11 cellular contexts compared by ENCODE assay signal in genomic region chr4:166662266-166662843, GRCh38.
DNase-seq lines count a peak whose midpoint lies in the region; ATAC-seq and TF ChIP-seq lines count a peak whose summit lies in the region.
"Had no signal": no experiment of that assay in that cellular context is flagged by ENCODE, and none has a peak within 500 bp of the region (broad histone marks: within the 10 kb centered on the region; RNA-seq: fewer than 3 reads in every experiment).

No MANE protein-coding gene starts in this region.

- peaks cover 22% of the 10 kb centered on the region for H3K4me1 ChIP-seq in KMS-11 (ENCODE audit: low read depth, poor library complexity, severe bottlenecking)
- no peaks in the 10 kb centered on the region for H3K4me1 ChIP-seq in Caco-2
- H3K4me1 ChIP-seq in hepatocyte (ENCODE audit: insufficient read depth), result no peaks in the 10 kb centered on the region

- H3K27me3 ChIP-seq in KMS-11 (ENCODE audit: insufficient read depth, low read depth) (no peaks in the 10 kb centered on the region), Caco-2 (replicated peaks; ENCODE audit: control insufficient read depth, insufficient read depth, low read length) (no peaks in the 10 kb centered on the region), hepatocyte (no peaks in the 10 kb centered on the region)

- no peaks in the 10 kb centered on the region for H3K4me1 Mint-ChIP-seq in Caco-2 (ENCODE audit: low read depth, unreplicated experiment)

- intact Hi-C loops in Caco-2 (cut with micrococcal nuclease; ENCODE audit: unreplicated experiment), result no loop called here

- ATAC-seq in GM19467 (IDR thresholded peaks at IDR 0.05; ENCODE audit: unreplicated experiment) (peak; percentile 86), HG02938 (IDR thresholded peaks at IDR 0.05; ENCODE audit: unreplicated experiment) (peak; percentile 95)
- ATAC-seq: SK-N-SH treated with all-trans-retinoic acid at 6 μM for 48 hours had no signal

- 59% methylated on average over 3 of the region's 3 CpGs for WGBS in hepatocyte (ENCODE audit: low lambda C conversion rate, missing lambda C conversion rate)

- no TSS peak for BruUV-seq in Caco-2 (replicated peaks; lab: Mats Ljungman, UMichigan)

- no peaks in the 10 kb centered on the region for H3K36me3 ChIP-seq in KMS-11 (ENCODE audit: insufficient read depth)
- H3K36me3 ChIP-seq in Caco-2 (ENCODE audit: control insufficient read depth, insufficient read depth, low read length), result no peaks in the 10 kb centered on the region
- H3K36me3 ChIP-seq in hepatocyte (replicated peaks; ENCODE audit: insufficient read depth, low read depth), result no peaks in the 10 kb centered on the region

- no peaks in the 10 kb centered on the region for H3K27me3 Mint-ChIP-seq in Caco-2 (ENCODE audit: insufficient read depth, unreplicated experiment)

- H3K4me3 ChIP-seq in KMS-11 (IDR thresholded peaks at IDR 0.05; ENCODE audit: insufficient read depth, low read depth, low read length) (no peak overlapping the region), Caco-2 (ENCODE audit: low read depth, low read length) (no peak overlapping the region), hepatocyte (no peak overlapping the region)

- no peaks in the 10 kb centered on the region for H4K20me1 ChIP-seq in KMS-11 (ENCODE audit: insufficient read depth)
- no peaks in the 10 kb centered on the region for H4K20me1 ChIP-seq in hepatocyte (ENCODE audit: insufficient read depth, poor library complexity, severe bottlenecking)

- H3K27ac Mint-ChIP-seq in Caco-2 (ENCODE audit: unreplicated experiment), result no peak overlapping the region

- H3K27ac ChIP-seq in KMS-11, result peak overlapping the region; percentile 3; the same call in 1 of the 2 replicates
- H3K27ac ChIP-seq in hepatocyte, result no peak overlapping the region

- no peaks in the 10 kb centered on the region for H3K9me2 ChIP-seq in hepatocyte (replicated peaks; ENCODE audit: insufficient read depth)

- POLR2A ChIA-PET in Caco-2 (lab: Charles Lee), result no interaction called here

- H3K4me2 ChIP-seq in KMS-11 (peak overlapping the region; percentile 55), hepatocyte (no peak overlapping the region)

- H3K79me2 ChIP-seq in KMS-11 (ENCODE audit: insufficient read depth, low read depth) (no peaks in the 10 kb centered on the region), hepatocyte (no peaks in the 10 kb centered on the region)

- CTCF ChIA-PET in Caco-2 (lab: Charles Lee), result no interaction called here

- peak; percentile 30 for DNase-seq in GM13977 (ENCODE audit: low spot score)
- no peak for DNase-seq in Caco-2
- no peak for DNase-seq in hepatocyte (ENCODE audit: low spot score)
- no peak for DNase-seq in foreskin melanocyte
- no peak for DNase-seq in NCI-H187 treated with DMSO at 0.1 percent for 48 hours (lab: John Stamatoyannopoulos, UW)
- DNase-seq: amniotic stem cell; stimulated activated CD4-positive, alpha-beta T cell treated with anti-CD3 and anti-CD28 coated beads, Interleukin-15, amount 100 ng/mL, for 24 hours had no signal

- no peaks in the 10 kb centered on the region for H3K9me3 ChIP-seq in Caco-2
- H3K9me3 ChIP-seq in hepatocyte (ENCODE audit: low read depth), result no peaks in the 10 kb centered on the region

- H3K9me3 Mint-ChIP-seq in Caco-2 (ENCODE audit: unreplicated experiment), result no peaks in the 10 kb centered on the region

- no peak overlapping the region for H3K4me3 Mint-ChIP-seq in Caco-2 (ENCODE audit: unreplicated experiment)

- no peak for TF ChIP-seq CTCF in GM13977 (IDR thresholded peaks at IDR 0.05; ENCODE audit: extremely low read depth, insufficient read depth, missing control alignments)
- TF ChIP-seq CTCF in KMS-11 (conservative IDR thresholded peaks at IDR 0.05; ENCODE audit: low read depth, low read length), result no peak
- no peak for TF ChIP-seq CTCF in Caco-2 (IDR thresholded peaks at IDR 0.05; ENCODE audit: insufficient read depth in 1 of 2, low read depth in 1 of 2, low read length in 1 of 2, severe bottlenecking in 1 of 2, unreplicated experiment in 1 of 2)
- no peak for TF ChIP-seq CTCF in hepatocyte (IDR thresholded peaks at IDR 0.05; ENCODE audit: poor library complexity)

- in situ Hi-C loops in GM13977 (cut with MboI; ENCODE audit: low pct_unique_long_range_greater_than_20kb, low sequenced_read_pairs, unreplicated experiment), result no loop called here

- H3K36me3 Mint-ChIP-seq in Caco-2 (ENCODE audit: insufficient read depth, unreplicated experiment), result no peaks in the 10 kb centered on the region

- H2AFZ ChIP-seq in KMS-11 (ENCODE audit: low read depth) (no peak overlapping the region), hepatocyte (no peak overlapping the region)

- H3K9ac ChIP-seq in KMS-11, result no peak overlapping the region
